ENCODE assay signal across 8 cellular contexts in genomic region chr5:87300744-87301143, GRCh38. TPM values are rescaled to one million over a fixed set of nuclear protein-coding genes. Genes with fewer than 3 reads are reported as not detected.
DNase-seq lines count a peak whose midpoint lies in the region; ATAC-seq and TF ChIP-seq lines count a peak whose summit lies in the region.

No MANE protein-coding gene starts in this region.

- DNase-seq in AG09319 (ENCODE audit: extremely low read depth, low read depth) (peak; percentile 46), lung microvascular endothelial cell (ENCODE audit: low read depth in 2 of 2) (peak; percentile 64 to 93), NCI-H748 treated with DMSO at 0.1 percent for 48 hours (lab: John Stamatoyannopoulos, UW) (no peak), superior temporal gyrus (ENCODE audit: extremely low spot score) (no peak), stomach (no peak), DMS79 (lab: John Stamatoyannopoulos, UW) (no peak)
- no peak for DNase-seq in activated T-helper 1 cell treated with anti-CD3 and anti-CD28 coated beads, Interleukin-12 subunit alpha, Interleukin-12 subunit beta, Interleukin-2, Interleukin-4 antibody, amounts not matched to agents 30 ng/mL and 10 ng/mL and 1 ng/mL, durations not matched to agents 14 hours and 24 hours and 36 hours (ENCODE audit: low spot score)

- H3K27me3 Mint-ChIP-seq in activated T-helper 1 cell treated with anti-CD3 and anti-CD28 coated beads, Interleukin-12 subunit alpha, Interleukin-12 subunit beta, Interleukin-2, Interleukin-4 antibody, amounts not matched to agents 30 ng/mL and 10 ng/mL and 1 ng/mL, durations not matched to agents 14 hours and 24 hours and 36 hours (ENCODE audit: insufficient read depth) = no peaks in the 10 kb centered on the region

- TF ChIP-seq CTCF in AG09319 (IDR thresholded peaks at IDR 0.05; ENCODE audit: low read depth, low read length) = no peak
- no peak for TF ChIP-seq CTCF in stomach (IDR thresholded peaks at IDR 0.05)

- peaks cover 53% of the 10 kb centered on the region for H3K4me1 Mint-ChIP-seq in activated T-helper 1 cell treated with anti-CD3 and anti-CD28 coated beads, Interleukin-12 subunit alpha, Interleukin-12 subunit beta, Interleukin-2, Interleukin-4 antibody, amounts not matched to agents 30 ng/mL and 10 ng/mL and 1 ng/mL, durations not matched to agents 14 hours and 24 hours and 36 hours (ENCODE audit: low read depth)

- no peak for TF ChIP-seq EP300 in stomach (IDR thresholded peaks at IDR 0.05)

- no peak overlapping the region for H3K27ac ChIP-seq in stomach

- 70 to 83% (median 78%) methylated on average over 2 of the region's 2 CpGs for WGBS in stomach, 5 donors

- H3K9me3 ChIP-seq in stomach = no peaks in the 10 kb centered on the region

- peaks cover 14% of the 10 kb centered on the region for H3K9me3 Mint-ChIP-seq in activated T-helper 1 cell treated with anti-CD3 and anti-CD28 coated beads, Interleukin-12 subunit alpha, Interleukin-12 subunit beta, Interleukin-2, Interleukin-4 antibody, amounts not matched to agents 30 ng/mL and 10 ng/mL and 1 ng/mL, durations not matched to agents 14 hours and 24 hours and 36 hours

- no peaks in the 10 kb centered on the region for H3K27me3 ChIP-seq in stomach

- H3K4me3 ChIP-seq in stomach = no peak overlapping the region

- H3K4me3 Mint-ChIP-seq in activated T-helper 1 cell treated with anti-CD3 and anti-CD28 coated beads, Interleukin-12 subunit alpha, Interleukin-12 subunit beta, Interleukin-2, Interleukin-4 antibody, amounts not matched to agents 30 ng/mL and 10 ng/mL and 1 ng/mL, durations not matched to agents 14 hours and 24 hours and 36 hours = no peak overlapping the region

- peaks cover 0 to 52% (median 20%) of the 10 kb centered on the region in 4 donors for H3K4me1 ChIP-seq in stomach

- H3K36me3 ChIP-seq in stomach = peaks cover 0 to 21% (median 17%) of the 10 kb centered on the region in 4 donors

- intact Hi-C loops in activated T-helper 1 cell treated with anti-CD3 and anti-CD28 coated beads, Interleukin-12 subunit alpha, Interleukin-12 subunit beta, Interleukin-2, Interleukin-4 antibody, amounts not matched to agents 30 ng/mL and 10 ng/mL and 1 ng/mL, durations not matched to agents 14 hours and 24 hours and 36 hours (cut with micrococcal nuclease) = loop anchor here (1.0 kb wide), 2 partner anchors 32 to 40 kb away; no protein-coding TSS in a partner anchor
- intact Hi-C loops in stomach (cut with DNase I; ENCODE audit: low total_unique reads) = no loop called here

- peak; percentile 69 for ATAC-seq in HG03442 (IDR thresholded peaks at IDR 0.05; ENCODE audit: unreplicated experiment)

- H3K36me3 Mint-ChIP-seq in activated T-helper 1 cell treated with anti-CD3 and anti-CD28 coated beads, Interleukin-12 subunit alpha, Interleukin-12 subunit beta, Interleukin-2, Interleukin-4 antibody, amounts not matched to agents 30 ng/mL and 10 ng/mL and 1 ng/mL, durations not matched to agents 14 hours and 24 hours and 36 hours (ENCODE audit: low read depth) = peaks cover 26% of the 10 kb centered on the region

- no peak for TF ChIP-seq POLR2A in stomach (IDR thresholded peaks at IDR 0.05)

- H3K27ac Mint-ChIP-seq in activated T-helper 1 cell treated with anti-CD3 and anti-CD28 coated beads, Interleukin-12 subunit alpha, Interleukin-12 subunit beta, Interleukin-2, Interleukin-4 antibody, amounts not matched to agents 30 ng/mL and 10 ng/mL and 1 ng/mL, durations not matched to agents 14 hours and 24 hours and 36 hours = peak overlapping the region; percentile 70

RNA-seq across cellular contexts. Expression of gene RASA1, which starts 33.1 kb away (rescaled TPM):
- total RNA-seq in activated T-helper 1 cell treated with anti-CD3 and anti-CD28 coated beads, Interleukin-12 subunit alpha, Interleukin-12 subunit beta, Interleukin-2, Interleukin-4 antibody, amounts not matched to agents 30 ng/mL and 10 ng/mL and 1 ng/mL, durations not matched to agents 14 hours and 24 hours and 36 hours = 20.7 and 21.3 TPM in 2 replicates
- total RNA-seq in lung microvascular endothelial cell = 29.6 and 44.4 TPM in 2 replicates
- 10 to 100 TPM; 17.7 to 89.3 (median 22.2) TPM for total RNA-seq in stomach
- polyA plus RNA-seq in stomach = 10 to 100 TPM in 1 of 3 donors, 1 to 10 TPM in 2; 7.3 to 10.1 (median 8.4) TPM

Comparison
In these comparisons a context has a peak if more than half of its experiments do, and no peak if none do; other contexts are left out.
1. DNase-seq: peak in AG09319 (single experiment) and lung microvascular endothelial cell (2 of 2); none in activated T-helper 1 cell treated with anti-CD3 and anti-CD28 coated beads, Interleukin-12 subunit alpha, Interleukin-12 subunit beta, Interleukin-2, Interleukin-4 antibody, amounts not matched to agents 30 ng/mL and 10 ng/mL and 1 ng/mL, durations not matched to agents 14 hours and 24 hours and 36 hours (single experiment), NCI-H748 treated with DMSO at 0.1 percent for 48 hours (single experiment), superior temporal gyrus (single experiment), stomach (single experiment) and DMS79 (single experiment).